Comparison of ENCODE assay signal across 7 cellular contexts in the genomic region with DNA sequence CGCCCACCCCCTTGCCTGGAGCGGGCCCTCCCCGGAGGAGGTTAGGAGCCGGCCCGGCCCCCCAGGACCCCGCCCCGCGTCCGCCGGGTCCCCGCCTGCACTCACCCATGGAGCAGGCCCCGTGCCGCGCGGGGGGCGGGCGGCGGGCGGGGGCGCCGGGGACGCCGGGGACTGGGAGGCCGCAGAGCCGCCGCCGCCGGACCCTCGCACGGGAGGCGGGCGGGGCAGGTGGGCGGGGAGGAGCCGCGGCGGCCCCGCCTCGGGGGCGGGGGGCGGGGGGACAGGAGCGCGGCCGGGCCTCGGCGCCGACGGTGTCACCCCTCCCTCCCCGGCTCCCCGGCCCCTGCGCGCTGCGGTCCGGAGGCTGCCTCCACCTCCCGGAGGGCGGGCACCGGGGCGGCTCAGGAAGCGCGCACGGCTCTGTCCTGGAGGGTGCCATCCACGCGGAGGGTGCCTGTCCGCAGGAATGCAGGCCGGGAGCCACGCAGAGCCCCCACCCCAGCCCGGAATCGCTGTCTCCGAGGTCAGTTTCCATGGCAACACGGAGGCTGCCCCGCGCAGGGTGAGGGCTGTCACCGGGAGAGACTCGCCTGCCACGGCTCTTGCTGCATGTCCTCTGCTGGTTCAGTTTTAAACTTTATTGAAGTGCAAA. TPM values are rescaled to one million over a fixed set of nuclear protein-coding genes. Genes with fewer than 3 reads are reported as not detected.
A peak's percentile ranks its signal among the peaks of the same experiment; 100 is the strongest.
DNase-seq lines count a peak whose midpoint lies in the region; ATAC-seq and TF ChIP-seq lines count a peak whose summit lies in the region.

No MANE protein-coding gene starts in this region.

- in situ Hi-C loops in Panc1 (cut with HindIII; ENCODE audit: low pct_unique_long_range_greater_than_20kb, low sequenced_read_pairs), result no loop called here

- H3K4me3 ChIP-seq in Panc1 (ENCODE audit: low read depth in 2 of 2, low read length in 2 of 2), result peak overlapping the region; percentile 54 to 59
- H3K4me3 ChIP-seq in heart right ventricle, result peak overlapping the region; percentile 55 to 79 (median 69)
- peak overlapping the region; percentile 37 to 61 for H3K4me3 ChIP-seq in prostate gland

- WGBS in heart right ventricle, 2 donors, result 1% methylated on average over 54 to 58 of the region's 74 CpGs
- 0% methylated on average over 9 of the region's 74 CpGs for WGBS in prostate gland

- H3K9me3 ChIP-seq in Panc1 (ENCODE audit: control insufficient read depth, insufficient read depth, low read depth, low read length) (no peaks in the 10 kb centered on the region), heart right ventricle (no peaks in the 10 kb centered on the region), prostate gland (no peaks in the 10 kb centered on the region)

- H3K36me3 Mint-ChIP-seq in activated naive CD4-positive, alpha-beta T cell treated with anti-CD3 and anti-CD28 coated beads, Interleukin-2, amount 50 U/mL, for 72 hours, result no peaks in the 10 kb centered on the region

- H3K27ac ChIP-seq in Panc1 (ENCODE audit: low read length) (no peak overlapping the region), heart right ventricle (peak overlapping the region in 9 of 10 donors; percentile 64 to 87 (median 81)), prostate gland (peak overlapping the region; percentile 42 to 69)

- H3K9me3 Mint-ChIP-seq in activated naive CD4-positive, alpha-beta T cell treated with anti-CD3 and anti-CD28 coated beads, Interleukin-2, amount 50 U/mL, for 72 hours, result no peaks in the 10 kb centered on the region

- ATAC-seq in Panc1 (peak; percentile 72), heart right ventricle (peak; percentile 33 to 56 (median 48)), GM21367 (IDR thresholded peaks at IDR 0.05; ENCODE audit: unreplicated experiment) (no peak), GM18498 (IDR thresholded peaks at IDR 0.05; ENCODE audit: unreplicated experiment) (no peak)
- ATAC-seq in activated naive CD4-positive, alpha-beta T cell treated with anti-CD3 and anti-CD28 coated beads, Interleukin-2, amount 50 U/mL, for 72 hours, result peak; percentile 47 to 79

- no peaks in the 10 kb centered on the region for H3K27me3 ChIP-seq in Panc1 (ENCODE audit: control insufficient read depth, insufficient read depth, low read length)
- H3K27me3 ChIP-seq in heart right ventricle, result peaks cover 0 to 35% (median 0%) of the 10 kb centered on the region in 7 donors
- no peaks in the 10 kb centered on the region for H3K27me3 ChIP-seq in prostate gland (replicated peaks; ENCODE audit: insufficient read depth)

- peak; percentile 73 for DNase-seq in GM20000 (ENCODE audit: low spot score)
- DNase-seq in Panc1 (ENCODE audit: low read depth, low spot score), result no peak
- DNase-seq in activated naive CD4-positive, alpha-beta T cell treated with anti-CD3 and anti-CD28 coated beads, Interleukin-2, amount 50 U/mL, for 72 hours (ENCODE audit: low spot score in 2 of 2), result peak in 1 of 2 donors; percentile 44
- peak in 1 of 2 donors; percentile 65 for DNase-seq in heart right ventricle
- peak; percentile 45 for DNase-seq in prostate gland (ENCODE audit: low spot score)

- H3K4me1 ChIP-seq in Panc1 (ENCODE audit: control insufficient read depth, insufficient read depth, low read length), result peaks cover 13% of the 10 kb centered on the region
- H3K4me1 ChIP-seq in heart right ventricle, result peaks cover 29 to 92% (median 62%) of the 10 kb centered on the region in 9 donors
- peaks cover 3% of the 10 kb centered on the region for H3K4me1 ChIP-seq in prostate gland (replicated peaks)

- TF ChIP-seq CTCF in GM20000 (IDR thresholded peaks at IDR 0.05; ENCODE audit: extremely low read depth, missing control alignments) (no peak), Panc1 (IDR thresholded peaks at IDR 0.05) (no peak), heart right ventricle (IDR thresholded peaks at IDR 0.05) (no peak), prostate gland (IDR thresholded peaks at IDR 0.05) (no peak)

- intact Hi-C loops in Panc1 (cut with micrococcal nuclease; ENCODE audit: unreplicated experiment) (no loop called here), heart right ventricle (cut with DNase I) (no loop called here), prostate gland (cut with DNase I) (no loop called here)

- CTCF ChIA-PET in Panc1 (lab: Charles Lee), result no interaction called here

- no peaks in the 10 kb centered on the region for H3K36me3 ChIP-seq in Panc1 (ENCODE audit: control insufficient read depth, insufficient read depth, low read length)
- H3K36me3 ChIP-seq in heart right ventricle, result no peaks in the 10 kb centered on the region
- H3K36me3 ChIP-seq in prostate gland, result no peaks in the 10 kb centered on the region

- no peak overlapping the region for H3K27ac Mint-ChIP-seq in activated naive CD4-positive, alpha-beta T cell treated with anti-CD3 and anti-CD28 coated beads, Interleukin-2, amount 50 U/mL, for 72 hours

- TF ChIP-seq POLR2A in prostate gland (IDR thresholded peaks at IDR 0.05), result peak; percentile 7

- POLR2A ChIA-PET in Panc1 (lab: Charles Lee), result no interaction called here

- no TSS peak for BruUV-seq in Panc1 (replicated peaks; lab: Mats Ljungman, UMichigan)

RNA-seq across cellular contexts. Expression of a gene that starts 5.9 kb away (rescaled TPM):
- total RNA-seq in Panc1 (2021; ENCODE audit: unreplicated experiment), result 6.8 TPM
- polyA plus RNA-seq in Panc1 (2012; ENCODE audit: insufficient read length), result 10.7 TPM
- 1 to 10 TPM; 2.8 to 3.9 TPM for total RNA-seq in activated naive CD4-positive, alpha-beta T cell treated with anti-CD3 and anti-CD28 coated beads, Interleukin-2, amount 50 U/mL, for 72 hours
- total RNA-seq in heart right ventricle, result 10 to 100 TPM; 10.0 to 18.8 (median 15.3) TPM
- polyA plus RNA-seq in heart right ventricle, result 10 to 100 TPM in 1 of 2 donors, 1 to 10 TPM in 1; 6.6 to 28.7 TPM
- total RNA-seq in prostate gland, result 10 to 100 TPM; 11.6 to 21.4 TPM

RNA-seq across cellular contexts. Expression of a gene that starts 31.4 kb away (rescaled TPM):
- total RNA-seq in Panc1 (2021; ENCODE audit: unreplicated experiment) (7.0 TPM), heart right ventricle (10 to 100 TPM in 2 of 10 donors, 1 to 10 TPM in 8; 4.0 to 12.0 (median 7.3) TPM), prostate gland (10 to 100 TPM; 15.2 to 22.7 TPM)
- polyA plus RNA-seq in Panc1 (2012; ENCODE audit: insufficient read length), result 14.2 TPM
- 10 to 100 TPM; 68.0 to 88.5 TPM for total RNA-seq in activated naive CD4-positive, alpha-beta T cell treated with anti-CD3 and anti-CD28 coated beads, Interleukin-2, amount 50 U/mL, for 72 hours
- 10 to 100 TPM in 1 of 2 donors, 1 to 10 TPM in 1; 6.6 to 43.1 TPM for polyA plus RNA-seq in heart right ventricle

RNA-seq across cellular contexts. Expression of a gene that starts 57.0 kb away (rescaled TPM):
- total RNA-seq in Panc1 (2021; ENCODE audit: unreplicated experiment), result 46.4 TPM
- polyA plus RNA-seq in Panc1 (2012; ENCODE audit: insufficient read length), result 6.4 TPM
- 10 to 100 TPM; 37.5 to 42.1 TPM for total RNA-seq in activated naive CD4-positive, alpha-beta T cell treated with anti-CD3 and anti-CD28 coated beads, Interleukin-2, amount 50 U/mL, for 72 hours
- total RNA-seq in heart right ventricle, result 10 to 100 TPM; 13.5 to 19.3 (median 15.3) TPM
- polyA plus RNA-seq in heart right ventricle, result 1 to 10 TPM; 3.0 to 5.9 TPM
- total RNA-seq in prostate gland, result 10 to 100 TPM; 15.7 to 20.9 TPM

RNA-seq across cellular contexts. Expression of a gene that starts 57.8 kb away (rescaled TPM):
- not detected for total RNA-seq in Panc1 (2021; ENCODE audit: unreplicated experiment)
- polyA plus RNA-seq in Panc1 (2012; ENCODE audit: insufficient read length), result not detected
- not detected for total RNA-seq in activated naive CD4-positive, alpha-beta T cell treated with anti-CD3 and anti-CD28 coated beads, Interleukin-2, amount 50 U/mL, for 72 hours
- not detected for total RNA-seq in heart right ventricle
- polyA plus RNA-seq in heart right ventricle, result not detected
- 1 to 10 TPM in 1 of 2 donors, not detected in 1; 1.5 TPM for total RNA-seq in prostate gland

Comparison
In these comparisons a context has a peak if more than half of its experiments do, and no peak if none do; other contexts are left out.
1. ATAC-seq: peak in Panc1 (single experiment), activated naive CD4-positive, alpha-beta T cell treated with anti-CD3 and anti-CD28 coated beads, Interleukin-2, amount 50 U/mL, for 72 hours (2 of 2) and heart right ventricle (8 of 8); none in GM21367 (single experiment) and GM18498 (single experiment).
2. Peak in every context shown above with its lines, with median percentiles within 50 percentile points of each other: H3K4me3 ChIP-seq.